35 cellular contexts compared by ENCODE assay signal in genomic region chr2:192465145-192465544, GRCh38.
"Had no signal": no experiment of that assay in that cellular context is flagged by ENCODE, and none has a peak within 500 bp of the region (broad histone marks: within the 10 kb centered on the region; RNA-seq: fewer than 3 reads in every experiment).

No MANE protein-coding gene starts in this region.

- H3K9ac ChIP-seq: KMS-11 had no signal

- H3K36me3 ChIP-seq: ascending aorta had no signal

- DNase-seq: activated CD4-positive, alpha-beta memory T cell treated with anti-CD3 and anti-CD28 coated beads, Interleukin-2, amount 10 ng/mL, durations not matched to agents 7 days and 5 days; activated CD4-positive, alpha-beta T cell treated with anti-CD3 and anti-CD28 coated beads for 4 hours; activated CD4-positive, alpha-beta T cell treated with anti-CD3 and anti-CD28 coated beads, Interleukin-2, amount 50 U/mL, for 1 hour; activated CD8-positive, alpha-beta memory T cell treated with anti-CD3 and anti-CD28 coated beads for 24 hours; activated CD8-positive, alpha-beta memory T cell treated with anti-CD3 and anti-CD28 coated beads, Interleukin-2, amount 10 ng/mL, durations not matched to agents 7 days and 5 days; activated CD8-positive, alpha-beta memory T cell treated with anti-CD3 and anti-CD28 coated beads, Interleukin-2, amount 50 U/mL, for 48 hours; activated effector memory CD4-positive, alpha-beta T cell treated with Interleukin-2 at 50 U/mL for 16 hours; activated naive CD4-positive, alpha-beta T cell treated with anti-CD3 and anti-CD28 coated beads, Interleukin-2, amount 50 U/mL, for 16 hours; activated naive CD8-positive, alpha-beta T cell treated with anti-CD3 and anti-CD28 coated beads for 36 hours; activated T-cell treated with anti-CD3 and anti-CD28 coated beads, Interleukin-2, amount 50 U/mL, for 48 hours; amniotic stem cell; caudate nucleus; cerebellar nuclear complex; NCI-H1092 treated with DMSO at 0.1 percent for 48 hours; NCI-H1417; NCI-H146; NCI-H187; NCI-H2029 treated with DMSO at 0.1 percent for 48 hours; NCI-H2107; NCI-H2171 treated with DMSO at 0.1 percent for 48 hours; NCI-H2227 treated with DMSO at 0.1 percent for 48 hours; NCI-H524; NCI-H69; NCI-H82; PC-9; SIG-M5; SW 1271; T-helper 1 cell; T-helper 2 cell; T1000 had no signal

- H3K9me3 ChIP-seq: ascending aorta had no signal

- H3K4me3 ChIP-seq: ascending aorta, PC-9 had no signal

- H3K4me1 ChIP-seq: ascending aorta had no signal

- ATAC-seq: activated CD8-positive, alpha-beta memory T cell treated with anti-CD3 and anti-CD28 coated beads, Interleukin-2, amount 10 ng/mL, durations not matched to agents 7 days and 5 days; Right ventricle myocardium inferior; WTC11 had no signal

- H3K4me2 ChIP-seq: KMS-11, PC-9 had no signal

- H3K27me3 ChIP-seq: ascending aorta had no signal

- H3K27ac ChIP-seq: ascending aorta, KMS-11, PC-9, RWPE1 had no signal
